2 cellular contexts compared by ENCODE assay signal in genomic region chr2:27704342-27704876, GRCh38.
TF ChIP-seq lines count a peak whose summit lies in the region.

No MANE protein-coding gene starts in this region.

TF ChIP-seq in A549, 52 proteins besides CTCF, POLR2A, EP300 and RAD21:
- TF ChIP-seq HOXB5 (CRISPR knock-in tag; IDR thresholded peaks at IDR 0.05) (no peak), TP53 (CRISPR knock-in tag; IDR thresholded peaks at IDR 0.05) (no peak), CHD2 (IDR thresholded peaks at IDR 0.05; ENCODE audit: low read length, partially characterized antibody) (no peak), GATA3 (IDR thresholded peaks at IDR 0.05; ENCODE audit: borderline replicate concordance) (no peak), BHLHE40 (IDR thresholded peaks at IDR 0.05; ENCODE audit: low read depth, low read length) (no peak), CHD4 (IDR thresholded peaks at IDR 0.05; ENCODE audit: borderline replicate concordance) (no peak), ATOH8 (CRISPR knock-in tag; IDR thresholded peaks at IDR 0.05; ENCODE audit: low read depth) (no peak), CBX2 (IDR thresholded peaks at IDR 0.05; ENCODE audit: borderline replicate concordance, low read depth) (no peak), EHF (CRISPR knock-in tag; IDR thresholded peaks at IDR 0.05) (no peak), JUNB (IDR thresholded peaks at IDR 0.05) (no peak), NR3C1 (IDR thresholded peaks at IDR 0.05) (no peak), USF2 (IDR thresholded peaks at IDR 0.05) (no peak), MAX (IDR thresholded peaks at IDR 0.05) (no peak), FOSL2 (IDR thresholded peaks at IDR 0.05) (no peak), FOSL2 (CRISPR knock-in tag; IDR thresholded peaks at IDR 0.05) (no peak), RARB (CRISPR knock-in tag; IDR thresholded peaks at IDR 0.05) (no peak), PBX3 (IDR thresholded peaks at IDR 0.05) (no peak), NPAS2 (CRISPR knock-in tag; IDR thresholded peaks at IDR 0.05; ENCODE audit: borderline replicate concordance) (no peak), HDAC2 (IDR thresholded peaks at IDR 0.05) (no peak)

TF ChIP-seq in IMR-90, 13 proteins besides CTCF, POLR2A, EP300 and RAD21:
- no peak for TF ChIP-seq ELK1 (IDR thresholded peaks at IDR 0.05; ENCODE audit: borderline replicate concordance, low read depth, low read length)
- peak; percentile 31; the same call in 1 of the 2 replicates for TF ChIP-seq CEBPB (IDR thresholded peaks at IDR 0.05; ENCODE audit: low read depth, low read length)
- TF ChIP-seq NFE2L2 (IDR thresholded peaks at IDR 0.05; ENCODE audit: low read depth, low read length), result no peak
